19 cellular contexts compared by ENCODE assay signal in the genomic region with DNA sequence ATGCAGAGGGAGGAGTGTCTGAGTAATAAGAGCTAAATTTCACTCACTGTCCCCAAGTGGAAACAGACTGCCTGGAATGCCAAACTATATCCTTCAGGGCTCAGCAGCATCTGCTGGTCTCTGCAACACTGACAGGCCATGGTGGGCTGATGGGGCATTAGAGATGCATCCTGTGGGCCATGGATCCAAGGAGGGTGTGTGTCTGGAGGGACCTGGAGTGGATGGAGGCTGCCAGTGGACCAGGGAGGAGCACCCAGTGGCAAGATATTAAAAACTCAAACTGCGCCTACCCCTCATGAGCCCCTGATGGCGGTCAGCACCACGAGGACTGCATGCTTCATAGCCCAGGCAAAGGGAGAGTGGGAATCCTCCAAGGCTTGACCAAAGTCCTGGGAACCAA. TPM values are rescaled to one million over a fixed set of nuclear protein-coding genes. Genes with fewer than 3 reads are reported as not detected.
DNase-seq lines count a peak whose midpoint lies in the region; ATAC-seq, FAIRE-seq and TF ChIP-seq lines count a peak whose summit lies in the region.
"Had no signal": no experiment of that assay in that cellular context is flagged by ENCODE, and none has a peak within 500 bp of the region (broad histone marks: within the 10 kb centered on the region; RNA-seq: fewer than 3 reads in every experiment).

No MANE protein-coding gene starts in this region.

- H3K4me1 ChIP-seq in kidney (ENCODE audit: control insufficient read depth in 1 of 2, insufficient read depth in 1 of 2, low read depth in 1 of 2, low read length in 2 of 2) (peaks cover 0 to 5% of the 10 kb centered on the region in 2 donors), sigmoid colon (peaks cover 0 to 11% (median 4%) of the 10 kb centered on the region in 4 donors), testis (no peaks in the 10 kb centered on the region)

- no peak for TF ChIP-seq CTCF in CD14-positive monocyte (IDR thresholded peaks at IDR 0.05)
- TF ChIP-seq CTCF in kidney (IDR thresholded peaks at IDR 0.05; ENCODE audit: borderline replicate concordance, extremely low read depth, insufficient read depth) = no peak
- no peak for TF ChIP-seq CTCF in sigmoid colon (IDR thresholded peaks at IDR 0.05)
- TF ChIP-seq CTCF in testis (IDR thresholded peaks at IDR 0.05) = no peak

- peaks cover 0 to 3% (median 0%) of the 10 kb centered on the region in 7 donors for H3K9me3 Mint-ChIP-seq in CD14-positive monocyte
- H3K9me3 Mint-ChIP-seq: CD4-positive, CD25-positive, alpha-beta regulatory T cell had no signal

- intact Hi-C loops in CD14-positive monocyte (cut with micrococcal nuclease) = loop anchor here in 1 of 2 donors (5.0 kb wide), 1 partner anchor 99 kb away; no protein-coding TSS in a partner anchor
- intact Hi-C loops in kidney (cut with DNase I) = loop anchor here (10.0 kb wide), 1 partner anchor 87 kb away; no protein-coding TSS in a partner anchor
- intact Hi-C loops in sigmoid colon (cut with DNase I) = loop anchor here (5.0 kb wide), 1 partner anchor 364 kb away; the partner anchor contains the start of gene SLC25A48
- intact Hi-C loops in testis (cut with DNase I; ENCODE audit: low total_unique reads) = loop anchor here (5.0 kb wide), 1 partner anchor 84 kb away; no protein-coding TSS in a partner anchor

- H3K36me3 ChIP-seq in kidney (ENCODE audit: control insufficient read depth in 1 of 2, insufficient read depth in 2 of 2, low read length in 2 of 2) = no peaks in the 10 kb centered on the region
- no peaks in the 10 kb centered on the region for H3K36me3 ChIP-seq in sigmoid colon
- H3K36me3 ChIP-seq in testis (ENCODE audit: low read depth, missing control alignments) = no peaks in the 10 kb centered on the region

- peak; percentile 56 for DNase-seq in DMS 273 (lab: John Stamatoyannopoulos, UW; ENCODE audit: unreplicated experiment)
- DNase-seq in DMS 273 treated with DMSO at 0.1 percent for 48 hours (lab: John Stamatoyannopoulos, UW) = no peak
- DNase-seq in CD14-positive monocyte (ENCODE audit: low spot score) = peak; percentile 22
- peak; percentile 20 for DNase-seq in kidney
- DNase-seq in sigmoid colon = peak; percentile 11
- no peak for DNase-seq in islet precursor cell
- DNase-seq in testis = no peak
- DNase-seq: CD4-positive, CD25-positive, alpha-beta regulatory T cell; DMS79; GM23248 had no signal

- H3K27ac Mint-ChIP-seq in CD14-positive monocyte = no peak overlapping the region
- H3K27ac Mint-ChIP-seq: CD4-positive, CD25-positive, alpha-beta regulatory T cell had no signal

- H3K4me3 Mint-ChIP-seq in CD14-positive monocyte = peak overlapping the region in 1 of 2 donors; percentile 52
- H3K4me3 Mint-ChIP-seq: CD4-positive, CD25-positive, alpha-beta regulatory T cell had no signal

- no peak for ATAC-seq in HG03045 (IDR thresholded peaks at IDR 0.05; ENCODE audit: unreplicated experiment)
- ATAC-seq: GM12878, HCT116 had no signal

- peaks cover 34 to 63% (median 44%) of the 10 kb centered on the region in 3 donors for H3K27me3 Mint-ChIP-seq in CD14-positive monocyte (ENCODE audit: low read depth in 3 of 3)

- H3K27me3 ChIP-seq in sigmoid colon = peaks cover 0 to 28% (median 0%) of the 10 kb centered on the region in 3 donors
- H3K27me3 ChIP-seq in testis = no peaks in the 10 kb centered on the region

- TF ChIP-seq POLR2A in sigmoid colon (IDR thresholded peaks at IDR 0.05) = no peak
- TF ChIP-seq POLR2A in testis (IDR thresholded peaks at IDR 0.05) = no peak

- H3K36me3 Mint-ChIP-seq in CD14-positive monocyte = no peaks in the 10 kb centered on the region
- H3K36me3 Mint-ChIP-seq: CD4-positive, CD25-positive, alpha-beta regulatory T cell had no signal

- H3K4me3 ChIP-seq in kidney (ENCODE audit: low read length in 2 of 2) = no peak overlapping the region
- H3K4me3 ChIP-seq in sigmoid colon = no peak overlapping the region
- no peak overlapping the region for H3K4me3 ChIP-seq in testis
- H3K4me3 ChIP-seq: GM12878, GM23248 had no signal

- no peak overlapping the region for H3K27ac ChIP-seq in kidney (ENCODE audit: low read depth in 2 of 2, low read length in 2 of 2)
- H3K27ac ChIP-seq in sigmoid colon = no peak overlapping the region
- H3K27ac ChIP-seq in testis = no peak overlapping the region
- H3K27ac ChIP-seq: 22Rv1, GM23248 had no signal

- H3K9me3 ChIP-seq in kidney (ENCODE audit: control insufficient read depth in 1 of 2, low read length in 2 of 2) = no peaks in the 10 kb centered on the region
- H3K9me3 ChIP-seq in sigmoid colon = no peaks in the 10 kb centered on the region
- H3K9me3 ChIP-seq in testis = no peaks in the 10 kb centered on the region

- no peak for FAIRE-seq in kidney (lab: Jason Lieb, UNC)
- FAIRE-seq: GM12878, GM18507, H54 had no signal

- H3K9ac ChIP-seq in kidney (ENCODE audit: low read length in 2 of 2) = no peak overlapping the region
- H3K9ac ChIP-seq: GM23248 had no signal

- 88 to 91% methylated on average over 3 of the region's 3 CpGs for WGBS in sigmoid colon, 2 donors
- 92 to 97% methylated on average over 3 of the region's 3 CpGs for WGBS in testis, 2 donors

- no peak for TF ChIP-seq EP300 in sigmoid colon (IDR thresholded peaks at IDR 0.05)

- H3K4me1 Mint-ChIP-seq in CD14-positive monocyte = peaks cover 9% of the 10 kb centered on the region

RNA-seq across cellular contexts. Expression of gene TIFAB, which starts 15.9 kb away (rescaled TPM):
- under 1 TPM; 0.29 to 0.50 TPM for polyA plus RNA-seq in CD14-positive monocyte
- total RNA-seq in kidney = 0.13 TPM
- polyA plus RNA-seq in kidney (ENCODE audit: insufficient read depth, low read depth, low replicate concordance) = not detected
- not detected for total RNA-seq in sigmoid colon
- 1 to 10 TPM in 1 of 3 donors, under 1 TPM in 1, not detected in 1; 0.46 to 1.4 TPM for polyA plus RNA-seq in sigmoid colon
- total RNA-seq in testis = under 1 TPM; 0.06 to 0.16 TPM
- polyA plus RNA-seq in testis (ENCODE audit: insufficient read depth, low read depth, low replicate concordance) = 1.1 TPM
- total RNA-seq: A673; CD4-positive, CD25-positive, alpha-beta regulatory T cell; GM12878; GM23248; HT-29 had no signal
- polyA plus RNA-seq: BJ; CD4-positive, CD25-positive, alpha-beta regulatory T cell; GM12878; GM23248 had no signal

RNA-seq across cellular contexts. Expression of gene DCANP1, which starts 20.9 kb away (rescaled TPM):
- under 1 TPM; 0.14 to 0.15 TPM for polyA plus RNA-seq in CD14-positive monocyte
- not detected for total RNA-seq in kidney
- polyA plus RNA-seq in kidney (ENCODE audit: insufficient read depth, low read depth, low replicate concordance) = not detected
- total RNA-seq in sigmoid colon = not detected
- polyA plus RNA-seq in sigmoid colon = under 1 TPM in 2 of 3 donors, not detected in 1; 0.13 to 0.46 TPM
- total RNA-seq in testis = not detected
- not detected for polyA plus RNA-seq in testis (ENCODE audit: insufficient read depth, low read depth, low replicate concordance)
- total RNA-seq: A673; CD4-positive, CD25-positive, alpha-beta regulatory T cell; GM12878; GM23248; HT-29 had no signal
- polyA plus RNA-seq: BJ; CD4-positive, CD25-positive, alpha-beta regulatory T cell; GM23248 had no signal

Comparison
In these comparisons a context has a peak if more than half of its experiments do, and no peak if none do; other contexts are left out.
1. DNase-seq: peak in DMS 273 (single experiment), CD14-positive monocyte (single experiment), kidney (single experiment) and sigmoid colon (single experiment); none in DMS 273 treated with DMSO at 0.1 percent for 48 hours (single experiment), islet precursor cell (single experiment) and testis (single experiment).